Comparison of ENCODE assay signal across 33 cellular contexts in genomic region chr6:27065183-27065582, GRCh38.
"Had no signal": no experiment of that assay in that cellular context is flagged by ENCODE, and none has a peak within 500 bp of the region (broad histone marks: within the 10 kb centered on the region; RNA-seq: fewer than 3 reads in every experiment).

No MANE protein-coding gene starts in this region.

- H3K4me3 Mint-ChIP-seq: activated B cell treated with CpG ODN at 0.5 μM for 24 hours; activated CD4-positive, alpha-beta memory T cell treated with anti-CD3 and anti-CD28 coated beads for 36 hours; activated CD4-positive, alpha-beta T cell treated with anti-CD3 and anti-CD28 coated beads, Interleukin-2, amount 10 ng/mL, durations not matched to agents 24 days and 14 days; activated CD8-positive, alpha-beta memory T cell treated with anti-CD3 and anti-CD28 coated beads, Interleukin-2, amount 10 ng/mL, durations not matched to agents 7 days and 5 days; activated CD8-positive, alpha-beta T cell treated with anti-CD3 and anti-CD28 coated beads, Interleukin-2, amount 10 ng/mL, durations not matched to agents 7 days and 5 days; activated naive CD4-positive, alpha-beta T cell treated with anti-CD3 and anti-CD28 coated beads for 36 hours; activated naive CD4-positive, alpha-beta T cell treated with anti-CD3 and anti-CD28 coated beads, Interleukin-2, amount 50 U/mL, for 24 hours; activated naive CD8-positive, alpha-beta T cell treated with anti-CD3 and anti-CD28 coated beads for 36 hours; activated naive CD8-positive, alpha-beta T cell treated with anti-CD3 and anti-CD28 coated beads, Interleukin-2, amount 50 U/mL, for 24 hours; activated T-helper 1 cell treated with anti-CD3 and anti-CD28 coated beads, Interleukin-12 subunit alpha, Interleukin-12 subunit beta, Interleukin-2, Interleukin-4 antibody, amounts not matched to agents 30 ng/mL and 10 ng/mL and 1 ng/mL, durations not matched to agents 14 hours and 24 hours and 36 hours; effector memory CD8-positive, alpha-beta T cell; T-helper 1 cell treated with Interleukin-12 subunit alpha and Interleukin-12 subunit beta and Interleukin-4 antibody, amounts not matched to agents 30 μg/mL and 1 μg/mL, for 36 hours had no signal

- H3K4me1 ChIP-seq: adrenal gland, body of pancreas, esophagus squamous epithelium had no signal

- H3K9me3 Mint-ChIP-seq: activated B cell treated with CpG ODN at 0.5 μM for 24 hours; activated CD4-positive, alpha-beta memory T cell treated with anti-CD3 and anti-CD28 coated beads for 36 hours; activated CD4-positive, alpha-beta T cell treated with anti-CD3 and anti-CD28 coated beads, Interleukin-2, amount 10 ng/mL, durations not matched to agents 24 days and 14 days; activated naive CD4-positive, alpha-beta T cell treated with anti-CD3 and anti-CD28 coated beads for 36 hours; activated naive CD4-positive, alpha-beta T cell treated with anti-CD3 and anti-CD28 coated beads, Interleukin-2, amount 50 U/mL, for 24 hours; activated naive CD8-positive, alpha-beta T cell treated with anti-CD3 and anti-CD28 coated beads for 36 hours; activated naive CD8-positive, alpha-beta T cell treated with anti-CD3 and anti-CD28 coated beads, Interleukin-2, amount 50 U/mL, for 24 hours; activated T-helper 1 cell treated with anti-CD3 and anti-CD28 coated beads, Interleukin-12 subunit alpha, Interleukin-12 subunit beta, Interleukin-2, Interleukin-4 antibody, amounts not matched to agents 30 ng/mL and 10 ng/mL and 1 ng/mL, durations not matched to agents 14 hours and 24 hours and 36 hours; activated T-helper 2 cell treated with anti-CD3 and anti-CD28 coated beads, Interferon-gamma antibody, Interleukin-2, Interleukin-4, amounts not matched to agents 10 μg/mL and 5 μg/mL and 100 μg/mL, durations not matched to agents 14 hours and 24 hours and 36 hours; effector memory CD8-positive, alpha-beta T cell; T-helper 1 cell treated with Interleukin-12 subunit alpha and Interleukin-12 subunit beta and Interleukin-4 antibody, amounts not matched to agents 30 μg/mL and 1 μg/mL, for 36 hours had no signal

- H3K4me3 ChIP-seq: adrenal gland, body of pancreas, esophagus squamous epithelium had no signal

- FAIRE-seq: colon had no signal

- DNase-seq: activated B cell treated with CpG ODN at 0.5 μM for 24 hours; activated CD4-positive, alpha-beta memory T cell treated with anti-CD3 and anti-CD28 coated beads for 36 hours; activated CD4-positive, alpha-beta T cell treated with anti-CD3 and anti-CD28 coated beads, Interleukin-2, amount 10 ng/mL, durations not matched to agents 24 days and 14 days; activated CD8-positive, alpha-beta memory T cell treated with anti-CD3 and anti-CD28 coated beads, Interleukin-2, amount 10 ng/mL, durations not matched to agents 7 days and 5 days; activated CD8-positive, alpha-beta memory T cell treated with anti-CD3 and anti-CD28 coated beads, Interleukin-2, amount 50 U/mL, for 4 hours; activated CD8-positive, alpha-beta T cell treated with anti-CD3 and anti-CD28 coated beads, Interleukin-2, amount 10 ng/mL, durations not matched to agents 7 days and 5 days; activated effector memory CD4-positive, alpha-beta T cell treated with anti-CD3 and anti-CD28 coated beads, Interleukin-2, amount 50 U/mL, for 16 hours; activated naive CD4-positive, alpha-beta T cell treated with anti-CD3 and anti-CD28 coated beads for 36 hours; activated naive CD8-positive, alpha-beta T cell treated with anti-CD3 and anti-CD28 coated beads for 36 hours; activated naive CD8-positive, alpha-beta T cell treated with anti-CD3 and anti-CD28 coated beads, Interleukin-2, amount 50 U/mL, for 24 hours; activated T-cell treated with anti-CD3 and anti-CD28 coated beads, Interleukin-2, amount 50 U/mL, for 1 hour; activated T-cell treated with anti-CD3 and anti-CD28 coated beads, Interleukin-2, amount 50 U/mL, for 48 hours; adrenal gland; amygdala; aorta; body of pancreas; caudate nucleus; cortex of kidney; dermis blood vessel endothelial cell; effector CD4-positive, alpha-beta T cell; effector memory CD8-positive, alpha-beta T cell; esophagus squamous epithelium; foreskin melanocyte; head of caudate nucleus; hippocampal formation; T-helper 9 cell; WERI-Rb-1 had no signal

- H3K27me3 ChIP-seq: adrenal gland, body of pancreas had no signal

- H3K27ac Mint-ChIP-seq: activated B cell treated with CpG ODN at 0.5 μM for 24 hours; activated CD4-positive, alpha-beta memory T cell treated with anti-CD3 and anti-CD28 coated beads for 36 hours; activated CD4-positive, alpha-beta T cell treated with anti-CD3 and anti-CD28 coated beads, Interleukin-2, amount 10 ng/mL, durations not matched to agents 24 days and 14 days; activated CD8-positive, alpha-beta memory T cell treated with anti-CD3 and anti-CD28 coated beads, Interleukin-2, amount 10 ng/mL, durations not matched to agents 7 days and 5 days; activated CD8-positive, alpha-beta T cell treated with anti-CD3 and anti-CD28 coated beads, Interleukin-2, amount 10 ng/mL, durations not matched to agents 7 days and 5 days; activated naive CD4-positive, alpha-beta T cell treated with anti-CD3 and anti-CD28 coated beads for 36 hours; activated naive CD4-positive, alpha-beta T cell treated with anti-CD3 and anti-CD28 coated beads, Interleukin-2, amount 50 U/mL, for 24 hours; activated naive CD8-positive, alpha-beta T cell treated with anti-CD3 and anti-CD28 coated beads for 36 hours; activated naive CD8-positive, alpha-beta T cell treated with anti-CD3 and anti-CD28 coated beads, Interleukin-2, amount 50 U/mL, for 24 hours; activated T-helper 1 cell treated with anti-CD3 and anti-CD28 coated beads, Interleukin-12 subunit alpha, Interleukin-12 subunit beta, Interleukin-2, Interleukin-4 antibody, amounts not matched to agents 30 ng/mL and 10 ng/mL and 1 ng/mL, durations not matched to agents 14 hours and 24 hours and 36 hours; activated T-helper 2 cell treated with anti-CD3 and anti-CD28 coated beads, Interferon-gamma antibody, Interleukin-2, Interleukin-4, amounts not matched to agents 10 μg/mL and 5 μg/mL and 100 μg/mL, durations not matched to agents 14 hours and 24 hours and 36 hours; effector memory CD8-positive, alpha-beta T cell; T-helper 1 cell treated with Interleukin-12 subunit alpha and Interleukin-12 subunit beta and Interleukin-4 antibody, amounts not matched to agents 30 μg/mL and 1 μg/mL, for 36 hours had no signal

- H3K36me3 Mint-ChIP-seq: activated CD4-positive, alpha-beta memory T cell treated with anti-CD3 and anti-CD28 coated beads for 36 hours; activated CD8-positive, alpha-beta memory T cell treated with anti-CD3 and anti-CD28 coated beads, Interleukin-2, amount 10 ng/mL, durations not matched to agents 7 days and 5 days; activated naive CD4-positive, alpha-beta T cell treated with anti-CD3 and anti-CD28 coated beads, Interleukin-2, amount 50 U/mL, for 24 hours; activated naive CD8-positive, alpha-beta T cell treated with anti-CD3 and anti-CD28 coated beads for 36 hours had no signal

- H3K36me3 ChIP-seq: adrenal gland, esophagus squamous epithelium, WERI-Rb-1 had no signal

- H3K27ac ChIP-seq: adrenal gland, body of pancreas, esophagus squamous epithelium, WERI-Rb-1 had no signal

- ATAC-seq: activated CD4-positive, CD25-positive, alpha-beta regulatory T cell treated with anti-CD3 and anti-CD28 coated beads, Interleukin-2, amount 50 U/mL, for 24 hours; activated CD8-positive, alpha-beta memory T cell treated with anti-CD3 and anti-CD28 coated beads, Interleukin-2, amount 10 ng/mL, durations not matched to agents 7 days and 5 days; activated CD8-positive, alpha-beta T cell treated with anti-CD3 and anti-CD28 coated beads, Interleukin-2, amount 10 ng/mL, durations not matched to agents 7 days and 5 days; activated naive CD8-positive, alpha-beta T cell treated with anti-CD3 and anti-CD28 coated beads, Interleukin-2, amount 50 U/mL, for 24 hours; body of pancreas; effector memory CD8-positive, alpha-beta T cell had no signal

- H3K9me3 ChIP-seq: adrenal gland, body of pancreas, esophagus squamous epithelium had no signal

- H3K4me1 Mint-ChIP-seq: activated B cell treated with CpG ODN at 0.5 μM for 24 hours; activated CD4-positive, alpha-beta T cell treated with anti-CD3 and anti-CD28 coated beads, Interleukin-2, amount 10 ng/mL, durations not matched to agents 24 days and 14 days; activated CD8-positive, alpha-beta memory T cell treated with anti-CD3 and anti-CD28 coated beads, Interleukin-2, amount 10 ng/mL, durations not matched to agents 7 days and 5 days; activated naive CD4-positive, alpha-beta T cell treated with anti-CD3 and anti-CD28 coated beads, Interleukin-2, amount 50 U/mL, for 24 hours; activated naive CD8-positive, alpha-beta T cell treated with anti-CD3 and anti-CD28 coated beads for 36 hours; activated naive CD8-positive, alpha-beta T cell treated with anti-CD3 and anti-CD28 coated beads, Interleukin-2, amount 50 U/mL, for 24 hours had no signal
